ENCODE assay signal across 20 cellular contexts in the genomic region with DNA sequence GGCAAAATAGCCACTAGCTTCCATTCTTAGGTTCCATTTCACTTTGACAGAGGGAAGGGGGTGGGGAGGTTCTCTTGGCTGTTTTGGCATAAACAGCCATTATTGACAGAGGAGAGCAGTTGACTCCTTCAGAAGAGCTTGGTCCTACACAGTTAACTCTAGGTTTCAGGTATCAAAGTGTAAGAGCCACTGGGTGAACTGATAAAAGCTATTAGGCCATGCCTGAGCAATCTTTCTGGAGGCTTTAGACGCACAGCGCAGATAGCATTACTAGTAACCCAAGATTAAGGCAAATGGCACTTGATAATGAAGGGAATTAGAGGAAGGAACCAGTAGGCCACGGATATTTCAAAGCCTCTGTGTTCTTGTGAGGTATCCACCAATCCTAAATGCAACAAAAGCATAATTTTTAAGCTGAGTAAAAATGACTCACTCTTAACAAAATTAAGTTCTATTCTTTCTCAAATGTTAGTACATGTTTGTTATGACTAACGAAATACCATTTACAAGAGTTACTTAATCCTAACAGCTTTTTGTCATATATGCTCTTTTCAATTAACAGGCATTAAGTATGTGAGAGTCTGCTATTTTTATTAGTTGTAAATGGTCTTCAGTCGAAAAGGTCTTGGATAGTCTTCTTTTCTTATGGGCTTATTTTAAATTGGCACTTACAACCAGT. TPM values are rescaled to one million over a fixed set of nuclear protein-coding genes. Genes with fewer than 3 reads are reported as not detected.
A peak's percentile ranks its signal among the peaks of the same experiment; 100 is the strongest.
DNase-seq lines count a peak whose midpoint lies in the region; ATAC-seq, FAIRE-seq and TF ChIP-seq lines count a peak whose summit lies in the region.
"Had no signal": no experiment of that assay in that cellular context is flagged by ENCODE, and none has a peak within 500 bp of the region (broad histone marks: within the 10 kb centered on the region; RNA-seq: fewer than 3 reads in every experiment).

No MANE protein-coding gene starts in this region.

- no peak overlapping the region for H3K4me3 Mint-ChIP-seq in memory B cell
- H3K4me3 Mint-ChIP-seq: activated CD4-positive, alpha-beta memory T cell treated with anti-CD3 and anti-CD28 coated beads for 36 hours; activated naive CD4-positive, alpha-beta T cell treated with anti-CD3 and anti-CD28 coated beads for 36 hours; stimulated activated naive B cell treated with anti-CD40 and anti-IgM and Interleukin-4, amounts not matched to agents 10 μg/mL and 1 μg/mL and 100 μg/mL, for 72 hours had no signal

- no peaks in the 10 kb centered on the region for H4K20me1 ChIP-seq in K562 (replicated peaks; ENCODE audit: control insufficient read depth, insufficient read depth, low read length)

- no peak for TF ChIP-seq POLR2A in K562 (conservative IDR thresholded peaks at IDR 0.05)

- no peak for TF ChIP-seq CTCF in K562 (IDR thresholded peaks at IDR 0.05 in 2 of 3, conservative IDR thresholded peaks at IDR 0.05 in 1 of 3; ENCODE audit: insufficient read depth in 2 of 3, low read depth in 1 of 3, low read length in 3 of 3)

- no peak for TF ChIP-seq EP300 in K562 (IDR thresholded peaks at IDR 0.05; ENCODE audit: low read length)

- H3K79me2 ChIP-seq in K562 (ENCODE audit: control insufficient read depth, insufficient read depth, low read length) = no peaks in the 10 kb centered on the region

- ATAC-seq in K562 (peak; percentile 18; the same call in 2 of the 3 replicates), memory B cell (ENCODE audit: low read depth) (no peak), HG03378 (IDR thresholded peaks at IDR 0.05; ENCODE audit: unreplicated experiment) (no peak)
- ATAC-seq: right cardiac atrium had no signal

- no peak overlapping the region for H3K9ac ChIP-seq in K562 (ENCODE audit: insufficient read depth in 1 of 2, low read depth in 2 of 2, low read length in 2 of 2)

- WGBS in K562 (ENCODE audit: insufficient coverage, low coverage, missing lambda C conversion rate) = 45% methylated on average over 5 of the region's 5 CpGs

- no peak overlapping the region for H2AFZ ChIP-seq in K562 (ENCODE audit: low read depth, low read length)

- intact Hi-C loops in K562 (cut with micrococcal nuclease) = no loop called here

- POLR2A ChIA-PET in K562 (lab: Yijun Ruan, JAX) = interaction anchor here (0.6 to 0.9 kb wide), 2 partner anchors 8 to 21 kb away, joined by 3 read pairs; no protein-coding TSS in a partner anchor

- H3K36me3 ChIP-seq in K562 (ENCODE audit: control insufficient read depth, insufficient read depth, low read length) = peaks cover 6% of the 10 kb centered on the region; the same call in 1 of the 3 replicates
- H3K36me3 ChIP-seq: ascending aorta, tibial artery had no signal

- H3K36me3 Mint-ChIP-seq in memory B cell = no peaks in the 10 kb centered on the region
- H3K36me3 Mint-ChIP-seq: activated CD4-positive, alpha-beta memory T cell treated with anti-CD3 and anti-CD28 coated beads for 36 hours; stimulated activated naive B cell treated with anti-CD40 and anti-IgM and Interleukin-4, amounts not matched to agents 10 μg/mL and 1 μg/mL and 100 μg/mL, for 72 hours had no signal

- no peaks in the 10 kb centered on the region for H3K9me1 ChIP-seq in K562 (ENCODE audit: control insufficient read depth, insufficient read depth, low read length)

- H3K9me3 Mint-ChIP-seq in memory B cell = no peaks in the 10 kb centered on the region
- H3K9me3 Mint-ChIP-seq: activated CD4-positive, alpha-beta memory T cell treated with anti-CD3 and anti-CD28 coated beads for 36 hours; activated naive CD4-positive, alpha-beta T cell treated with anti-CD3 and anti-CD28 coated beads for 36 hours; stimulated activated naive B cell treated with anti-CD40 and anti-IgM and Interleukin-4, amounts not matched to agents 10 μg/mL and 1 μg/mL and 100 μg/mL, for 72 hours had no signal

- no peaks in the 10 kb centered on the region for H3K27me3 ChIP-seq in K562 (ENCODE audit: control insufficient read depth in 2 of 2, insufficient read depth in 2 of 2, low read length in 2 of 2)
- H3K27me3 ChIP-seq: ascending aorta, tibial artery had no signal

- in situ Hi-C loops in K562 (cut with MboI) = no loop called here

- peak overlapping the region; percentile 50 for H3K27ac Mint-ChIP-seq in memory B cell
- H3K27ac Mint-ChIP-seq: activated CD4-positive, alpha-beta memory T cell treated with anti-CD3 and anti-CD28 coated beads for 36 hours; activated naive CD4-positive, alpha-beta T cell treated with anti-CD3 and anti-CD28 coated beads for 36 hours; stimulated activated naive B cell treated with anti-CD40 and anti-IgM and Interleukin-4, amounts not matched to agents 10 μg/mL and 1 μg/mL and 100 μg/mL, for 72 hours had no signal

- no TSS peak for BruUV-seq in K562 (replicated peaks; lab: Mats Ljungman, UMichigan)

- 0 out of 5 replicates have a peak, but pooled peaks cover 0 to 7% of the 10 kb centered on the region in 2 experiments for H3K4me1 ChIP-seq in K562 (replicated peaks in 1 of 2; ENCODE audit: control insufficient read depth in 2 of 2, insufficient read depth in 2 of 2, low read length in 2 of 2)
- H3K4me1 ChIP-seq: ascending aorta, tibial artery had no signal

- H3K27ac ChIP-seq in K562 (ENCODE audit: extremely low read depth, low read depth, low read length) = no peak overlapping the region
- H3K27ac ChIP-seq: ascending aorta, coronary artery, tibial artery had no signal

- H3K27me3 Mint-ChIP-seq in memory B cell = no peaks in the 10 kb centered on the region
- H3K27me3 Mint-ChIP-seq: activated CD4-positive, alpha-beta memory T cell treated with anti-CD3 and anti-CD28 coated beads for 36 hours had no signal

- FAIRE-seq in K562 (lab: Jason Lieb, UNC) = no peak
- FAIRE-seq: A204.1 had no signal

- no peak overlapping the region for H3K4me2 ChIP-seq in K562 (ENCODE audit: insufficient read depth, low read length)

- no peaks in the 10 kb centered on the region for H3K9me3 ChIP-seq in K562 (replicated peaks; ENCODE audit: control insufficient read depth, insufficient read depth, low read depth, low read length)
- H3K9me3 ChIP-seq: ascending aorta, tibial artery had no signal

- H3K4me3 ChIP-seq in K562 = no peak overlapping the region
- H3K4me3 ChIP-seq: ascending aorta, coronary artery, tibial artery had no signal

- DNase-seq in NCI-H2107 treated with DMSO at 0.1 percent for 48 hours (lab: John Stamatoyannopoulos, UW; ENCODE audit: unreplicated experiment) (peak; percentile 25), NCI-H2107 (lab: John Stamatoyannopoulos, UW) (no peak), MV-4-11 (lab: John Stamatoyannopoulos, UW) (peak; percentile 46), K562 (ENCODE audit: extremely low read depth in 1 of 4, low spot score in 3 of 4) (no peak), memory B cell (ENCODE audit: low spot score in 2 of 2) (no peak), NCI-H1105 treated with DMSO at 0.1 percent for 48 hours (lab: John Stamatoyannopoulos, UW) (no peak)
- DNase-seq in central memory CD4-positive, alpha-beta T cell = no peak
- DNase-seq: activated CD4-positive, alpha-beta memory T cell treated with anti-CD3 and anti-CD28 coated beads for 36 hours; activated naive CD4-positive, alpha-beta T cell treated with anti-CD3 and anti-CD28 coated beads for 36 hours; activated T-cell treated with anti-CD3 and anti-CD28 coated beads, Interleukin-2, amount 50 U/mL, for 1 hour; C1 segment of cervical spinal cord; DMS 273 treated with DMSO at 0.1 percent for 48 hours; right cardiac atrium; stimulated activated CD4-positive, alpha-beta T cell treated with anti-CD3 and anti-CD28 coated beads, Interleukin-15, amount 100 ng/mL, for 24 hours; stimulated activated naive B cell treated with anti-CD40 and anti-IgM and Interleukin-4, amounts not matched to agents 10 μg/mL and 1 μg/mL and 100 μg/mL, for 72 hours; tibial artery had no signal

- CTCF ChIA-PET in K562 (lab: Yijun Ruan, JAX; ENCODE audit: low intra/inter-chr PET ratio) = no interaction called here

- TF ChIP-seq RAD21 in K562 (CRISPR knock-in tag; conservative IDR thresholded peaks at IDR 0.05 in 1 of 2, IDR thresholded peaks at IDR 0.05 in 1 of 2) = no peak

- peaks cover 9% of the 10 kb centered on the region for H3K4me1 Mint-ChIP-seq in memory B cell

TF ChIP-seq in K562, 482 proteins besides CTCF, POLR2A, EP300 and RAD21:
- TF ChIP-seq NR2C2 (CRISPR knock-in tag; IDR thresholded peaks at IDR 0.05) (no peak), NR2C2 (tag; IDR thresholded peaks at IDR 0.05) (no peak)
- TF ChIP-seq, protein P1, sequence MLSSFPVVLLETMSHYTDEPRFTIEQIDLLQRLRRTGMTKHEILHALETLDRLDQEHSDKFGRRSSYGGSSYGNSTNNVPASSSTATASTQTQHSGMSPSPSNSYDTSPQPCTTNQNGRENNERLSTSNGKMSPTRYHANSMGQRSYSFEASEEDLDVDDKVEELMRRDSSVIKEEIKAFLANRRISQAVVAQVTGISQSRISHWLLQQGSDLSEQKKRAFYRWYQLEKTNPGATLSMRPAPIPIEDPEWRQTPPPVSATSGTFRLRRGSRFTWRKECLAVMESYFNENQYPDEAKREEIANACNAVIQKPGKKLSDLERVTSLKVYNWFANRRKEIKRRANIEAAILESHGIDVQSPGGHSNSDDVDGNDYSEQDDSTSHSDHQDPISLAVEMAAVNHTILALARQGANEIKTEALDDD (IDR thresholded peaks at IDR 0.05) = 0 out of 2 replicates have a peak, but pooled peaks have one; percentile 36

RNA-seq across cellular contexts. Expression of a gene that starts 53.6 kb away (rescaled TPM):
- 27.5 and 76.5 TPM in 2 replicates for total RNA-seq in K562 (2011; cell fraction: chromatin; rRNA removed; ENCODE audit: low replicate concordance)
- total RNA-seq in K562 (2011; cell fraction: nucleolus; rRNA removed) = 16.5 and 25.1 TPM in 2 replicates
- total RNA-seq in K562 (2011; cell fraction: nucleoplasm; rRNA removed) = 48.4 and 73.4 TPM in 2 replicates
- total RNA-seq in K562 (2014; rRNA removed) (13.0 and 13.1 TPM in 2 replicates), K562 (2014; rRNA removed; fragmentation: Illumina TruSeq; extraction: Trizol) (26.1 and 37.6 TPM in 2 replicates), K562 (2015; rRNA removed; fragmentation: Illumina TruSeq; extraction: Trizol) (3.5 and 4.5 TPM in 2 replicates), K562 (2021) (13.1 and 15.4 TPM in 2 replicates)
- polyA plus RNA-seq in K562 (2011; rRNA removed) (13.9 and 18.6 TPM in 2 replicates), K562 (2014; fragmentation: Illumina TruSeq; extraction: Trizol) (16.4 and 16.5 TPM in 2 replicates), K562 (2014; fragmentation: Nextera tagmentation; extraction: Ambion mirVana) (1 to 10 TPM; 4.7 to 9.1 TPM), K562 (2014; rRNA removed) (11.5 and 13.5 TPM in 2 replicates)
- polyA plus RNA-seq in K562 (2011; cell fraction: cytosol; rRNA removed) = 2.3 and 9.1 TPM in 2 replicates
- polyA plus RNA-seq in K562 (2011; cell fraction: nucleus; rRNA removed) = 9.7 and 19.0 TPM in 2 replicates
- polyA plus RNA-seq in K562 (2012) = 4.8 and 19.7 TPM in 2 replicates
- polyA minus RNA-seq in K562 (2011; rRNA and poly(A)+ RNA removed) = 25.7 and 42.3 TPM in 2 replicates
- 11.0 and 17.2 TPM in 2 replicates for polyA minus RNA-seq in K562 (2011; cell fraction: cytosol; rRNA and poly(A)+ RNA removed)
- 18.3 and 53.0 TPM in 2 replicates for polyA minus RNA-seq in K562 (2011; cell fraction: nucleus; rRNA and poly(A)+ RNA removed)

Comparison
In these comparisons a context has a peak if more than half of its experiments do, and no peak if none do; other contexts are left out.
1. DNase-seq: peak in NCI-H2107 treated with DMSO at 0.1 percent for 48 hours (single experiment) and MV-4-11 (single experiment); none in NCI-H2107 (single experiment), K562 (0 of 4), memory B cell (0 of 2), central memory CD4-positive, alpha-beta T cell (single experiment) and NCI-H1105 treated with DMSO at 0.1 percent for 48 hours (single experiment).